ENCODE assay signal across 11 cellular contexts in the genomic region with DNA sequence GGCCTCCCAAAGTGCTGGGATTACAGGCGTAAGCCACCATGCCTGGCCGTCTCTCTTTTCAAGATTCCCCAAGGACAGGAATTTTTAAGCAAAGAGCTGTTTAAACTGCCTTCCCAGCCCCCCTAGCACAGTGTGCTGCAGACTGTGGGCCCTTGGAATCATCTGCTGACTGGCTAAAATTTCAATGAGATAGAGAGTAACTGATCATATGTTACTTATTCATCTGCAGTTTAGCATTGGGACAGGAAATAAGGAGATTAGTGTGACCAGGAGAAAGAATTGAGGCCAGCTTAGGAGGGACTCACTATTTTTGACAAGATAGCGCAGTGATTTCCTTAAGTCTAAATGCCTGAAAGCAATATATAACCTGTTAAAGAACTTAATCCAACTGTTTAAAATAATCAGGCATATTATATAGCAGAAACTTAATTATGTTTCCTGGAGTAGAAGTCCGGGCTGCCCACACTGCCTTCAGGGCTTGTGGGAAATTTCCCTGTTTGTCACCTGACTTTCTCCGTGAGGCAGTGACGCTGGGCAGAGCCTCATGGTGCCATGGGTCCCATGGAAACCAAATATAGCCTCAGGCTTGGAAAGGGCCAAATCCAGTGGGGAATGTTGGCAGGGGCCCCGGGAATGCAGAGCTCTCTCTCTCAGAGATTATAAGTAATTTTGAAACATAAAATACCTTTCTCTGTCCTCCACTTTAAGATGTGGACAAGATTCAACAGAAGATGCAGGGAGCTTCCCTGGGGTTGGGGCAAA. TPM values are rescaled to one million over a fixed set of nuclear protein-coding genes. Genes with fewer than 3 reads are reported as not detected.
DNase-seq lines count a peak whose midpoint lies in the region; ATAC-seq and TF ChIP-seq lines count a peak whose summit lies in the region.
"Had no signal": no experiment of that assay in that cellular context is flagged by ENCODE, and none has a peak within 500 bp of the region (broad histone marks: within the 10 kb centered on the region; RNA-seq: fewer than 3 reads in every experiment).

No MANE protein-coding gene starts in this region.

- H3K9me3 ChIP-seq in esophagus muscularis mucosa: no peaks in the 10 kb centered on the region
- no peaks in the 10 kb centered on the region for H3K9me3 ChIP-seq in smooth muscle cell (replicated peaks; ENCODE audit: low read depth)
- H3K9me3 ChIP-seq in spleen: no peaks in the 10 kb centered on the region
- H3K9me3 ChIP-seq: adrenal gland, upper lobe of left lung had no signal

- intact Hi-C loops in esophagus muscularis mucosa (cut with DNase I) (no loop called here), spleen (cut with DNase I; ENCODE audit: low total_unique reads) (no loop called here)

- peaks cover 51 to 80% (median 73%) of the 10 kb centered on the region in 4 donors for H3K4me1 ChIP-seq in esophagus muscularis mucosa
- peaks cover 12% of the 10 kb centered on the region for H3K4me1 ChIP-seq in smooth muscle cell (ENCODE audit: low read depth)
- H3K4me1 ChIP-seq in spleen: no peaks in the 10 kb centered on the region
- H3K4me1 ChIP-seq: adrenal gland had no signal

- 51% methylated on average over 7 of the region's 7 CpGs for WGBS in esophagus muscularis mucosa
- 60% methylated on average over 7 of the region's 7 CpGs for WGBS in smooth muscle cell (ENCODE audit: low lambda C conversion rate)
- WGBS in spleen, 5 donors: 79 to 92% (median 87%) methylated on average over 7 of the region's 7 CpGs

- ATAC-seq in HG02885 (IDR thresholded peaks at IDR 0.05; ENCODE audit: poor library complexity, unreplicated experiment) (no peak), HG02970 (IDR thresholded peaks at IDR 0.05; ENCODE audit: low FRiP score, unreplicated experiment) (no peak)

- peak; percentile 87 for TF ChIP-seq EP300 in esophagus muscularis mucosa (IDR thresholded peaks at IDR 0.05)

- H4K20me1 ChIP-seq in smooth muscle cell (ENCODE audit: low read depth): no peaks in the 10 kb centered on the region

- H3K27me3 ChIP-seq in esophagus muscularis mucosa (no peaks in the 10 kb centered on the region), smooth muscle cell (ENCODE audit: low read depth) (no peaks in the 10 kb centered on the region), spleen (replicated peaks in 1 of 7) (no peaks in the 10 kb centered on the region)
- H3K27me3 ChIP-seq: adrenal gland, upper lobe of left lung had no signal

- H3F3A ChIP-seq in smooth muscle cell (ENCODE audit: low read depth): peaks cover 5% of the 10 kb centered on the region

- no peak overlapping the region for H3K4me2 ChIP-seq in smooth muscle cell

- TF ChIP-seq CTCF in C4-2B (conservative IDR thresholded peaks at IDR 0.05): no peak
- TF ChIP-seq CTCF in esophagus muscularis mucosa (IDR thresholded peaks at IDR 0.05): no peak
- no peak for TF ChIP-seq CTCF in smooth muscle cell (IDR thresholded peaks at IDR 0.05; ENCODE audit: borderline replicate concordance, insufficient read depth, poor library complexity, severe bottlenecking)
- no peak for TF ChIP-seq CTCF in spleen (IDR thresholded peaks at IDR 0.05 in 8 of 11, conservative IDR thresholded peaks at IDR 0.05 in 3 of 11)

- H3K36me3 ChIP-seq in esophagus muscularis mucosa: peaks cover 19 to 49% (median 30%) of the 10 kb centered on the region in 4 donors
- H3K36me3 ChIP-seq in smooth muscle cell (ENCODE audit: low read depth): no peaks in the 10 kb centered on the region
- peaks cover 0 to 46% (median 0%) of the 10 kb centered on the region in 6 donors for H3K36me3 ChIP-seq in spleen

- no peak overlapping the region for H3K9ac ChIP-seq in smooth muscle cell (ENCODE audit: low read depth)

- H3K4me3 ChIP-seq in esophagus muscularis mucosa: no peak overlapping the region
- H3K4me3 ChIP-seq in smooth muscle cell: no peak overlapping the region
- H3K4me3 ChIP-seq in spleen: no peak overlapping the region
- H3K4me3 ChIP-seq: adrenal gland, upper lobe of left lung had no signal

- DNase-seq in NCI-H446 (lab: John Stamatoyannopoulos, UW) (peak; percentile 72 to 74), esophagus muscularis mucosa (ENCODE audit: extremely low spot score) (peak; percentile 89), myocyte (ENCODE audit: low read depth) (peak; percentile 69), smooth muscle cell (lab: John Stamatoyannopoulos, UW; ENCODE audit: unreplicated experiment) (no peak), spleen (no peak)
- DNase-seq: NCI-H187 treated with DMSO at 0.1 percent for 48 hours had no signal

- TF ChIP-seq POLR2A in esophagus muscularis mucosa (IDR thresholded peaks at IDR 0.05; ENCODE audit: low read depth): no peak
- no peak for TF ChIP-seq POLR2A in spleen (IDR thresholded peaks at IDR 0.05)

- no peaks in the 10 kb centered on the region for H3K79me2 ChIP-seq in smooth muscle cell (ENCODE audit: low read depth)

- no peak overlapping the region for H2AFZ ChIP-seq in smooth muscle cell (ENCODE audit: low read depth)

- peak overlapping the region; percentile 9; the same call in 1 of the 2 replicates for H3K27ac ChIP-seq in C4-2B
- peak overlapping the region; percentile 77 to 94 (median 91) for H3K27ac ChIP-seq in esophagus muscularis mucosa (replicated peaks in 1 of 4)
- H3K27ac ChIP-seq in smooth muscle cell (ENCODE audit: low read depth): no peak overlapping the region
- no peak overlapping the region for H3K27ac ChIP-seq in spleen
- H3K27ac ChIP-seq: adrenal gland had no signal

RNA-seq across cellular contexts. Expression of a gene that starts 22.8 kb away (rescaled TPM):
- total RNA-seq in esophagus muscularis mucosa (under 1 TPM in 1 of 4 donors, not detected in 3; 0.57 TPM), myocyte (not detected in 2 replicates), smooth muscle cell (not detected in 2 replicates), spleen (1 to 10 TPM in 4 of 7 donors, under 1 TPM in 3; 0.64 to 9.6 (median 1.6) TPM)
- not detected for polyA plus RNA-seq in myocyte (2012)
- polyA plus RNA-seq in smooth muscle cell (not detected in 2 replicates), spleen (1 to 10 TPM; 1.2 to 3.5 (median 1.3) TPM)

RNA-seq across cellular contexts. Expression of a gene that starts 37.1 kb away (rescaled TPM):
- total RNA-seq in esophagus muscularis mucosa (under 1 TPM in 1 of 4 donors, not detected in 3; 0.19 TPM), myocyte (not detected in 2 replicates), smooth muscle cell (not detected in 2 replicates), spleen (not detected)
- 0.13 TPM for polyA plus RNA-seq in myocyte (2012)
- polyA plus RNA-seq in smooth muscle cell (not detected in 2 replicates), spleen (not detected)
- total RNA-seq: adrenal gland, upper lobe of left lung had no signal
- polyA plus RNA-seq: adrenal gland had no signal

RNA-seq across cellular contexts. Expression of a gene that starts 41.6 kb away (rescaled TPM):
- total RNA-seq in esophagus muscularis mucosa (10 to 100 TPM; 19.5 to 48.3 (median 32.5) TPM), myocyte (1.7 and 4.8 TPM in 2 replicates), smooth muscle cell (16.4 and 18.9 TPM in 2 replicates), spleen (100 to 1,000 TPM in 1 of 7 donors, 10 to 100 TPM in 6; 23.5 to 106 (median 68.0) TPM)
- polyA plus RNA-seq in myocyte (2012): 2.3 TPM
- polyA plus RNA-seq in smooth muscle cell (26.0 and 29.1 TPM in 2 replicates), spleen (1 to 10 TPM; 3.5 to 8.7 (median 6.7) TPM)

RNA-seq across cellular contexts. Expression of a gene that starts 46.6 kb away (rescaled TPM):
- total RNA-seq in esophagus muscularis mucosa (10 to 100 TPM; 21.2 to 42.5 (median 34.0) TPM), myocyte (28.9 and 40.7 TPM in 2 replicates), smooth muscle cell (54.1 and 57.2 TPM in 2 replicates), spleen (10 to 100 TPM; 34.3 to 43.2 (median 37.8) TPM)
- polyA plus RNA-seq in myocyte (2012): 86.9 TPM
- polyA plus RNA-seq in smooth muscle cell (119 and 130 TPM in 2 replicates), spleen (10 to 100 TPM; 28.0 to 47.0 (median 40.2) TPM)

RNA-seq across cellular contexts. Expression of a gene that starts 47.0 kb away (rescaled TPM):
- 100 to 1,000 TPM in 1 of 4 donors, 10 to 100 TPM in 3; 60.1 to 101 (median 89.5) TPM for total RNA-seq in esophagus muscularis mucosa
- 85.4 and 90.4 TPM in 2 replicates for total RNA-seq in myocyte
- polyA plus RNA-seq in myocyte (2012): 122 TPM
- 64.5 and 69.0 TPM in 2 replicates for total RNA-seq in smooth muscle cell
- polyA plus RNA-seq in smooth muscle cell: 33.7 and 39.3 TPM in 2 replicates
- 100 to 1,000 TPM; 148 to 228 (median 211) TPM for total RNA-seq in spleen
- polyA plus RNA-seq in spleen: 100 to 1,000 TPM in 2 of 3 donors, 10 to 100 TPM in 1; 59.2 to 126 (median 119) TPM

Comparison
In these comparisons a context has a peak if more than half of its experiments do, and no peak if none do; other contexts are left out.
1. H3K27ac ChIP-seq: peak in C4-2B (single experiment) and esophagus muscularis mucosa (4 of 4); none in smooth muscle cell (single experiment) and spleen (0 of 8).
2. DNase-seq: peak in NCI-H446 (2 of 2), esophagus muscularis mucosa (single experiment) and myocyte (single experiment); none in smooth muscle cell (single experiment) and spleen (single experiment).